Comparison of ENCODE assay signal across 2 cellular contexts in genomic region chr15:99209326-99209725, GRCh38.
TF ChIP-seq lines count a peak whose summit lies in the region.

No MANE protein-coding gene starts in this region.

TF ChIP-seq in liver, 16 proteins besides CTCF, POLR2A, EP300 and RAD21:
- no peak for TF ChIP-seq TAF1 (conservative IDR thresholded peaks at IDR 0.05)
- TF ChIP-seq RXRA (IDR thresholded peaks at IDR 0.05): no peak
- no peak for TF ChIP-seq SP1 (IDR thresholded peaks at IDR 0.05)
- peak; percentile 61 for TF ChIP-seq NR2F2 (IDR thresholded peaks at IDR 0.05)
- TF ChIP-seq ATF3 (IDR thresholded peaks at IDR 0.05): no peak
- no peak for TF ChIP-seq GABPA (IDR thresholded peaks at IDR 0.05 in 1 of 2, conservative IDR thresholded peaks at IDR 0.05 in 1 of 2)
- no peak for TF ChIP-seq ZBTB33 (IDR thresholded peaks at IDR 0.05)
- no peak for TF ChIP-seq HNF4A (conservative IDR thresholded peaks at IDR 0.05)

TF ChIP-seq in HepG2, 621 proteins besides CTCF, POLR2A, EP300 and RAD21:
- TF ChIP-seq RXRB (CRISPR knock-in tag; IDR thresholded peaks at IDR 0.05; ENCODE audit: borderline replicate concordance): no peak
- no peak for TF ChIP-seq RERE (CRISPR knock-in tag; IDR thresholded peaks at IDR 0.05; ENCODE audit: low read depth)
- TF ChIP-seq TAF1 (CRISPR knock-in tag; IDR thresholded peaks at IDR 0.05): no peak
- no peak for TF ChIP-seq MIER3 (CRISPR knock-in tag; IDR thresholded peaks at IDR 0.05; ENCODE audit: borderline replicate concordance)
- TF ChIP-seq SOX5 (CRISPR knock-in tag; IDR thresholded peaks at IDR 0.05; ENCODE audit: borderline replicate concordance): no peak
- no peak for TF ChIP-seq SNAI1 (CRISPR knock-in tag; IDR thresholded peaks at IDR 0.05; ENCODE audit: borderline replicate concordance)
